In genomic region chrX:46573331-46573895, GRCh38 we compare ENCODE assay signal across 8 cellular contexts. TPM values are rescaled to one million over a fixed set of nuclear protein-coding genes. Genes with fewer than 3 reads are reported as not detected.
DNase-seq lines count a peak whose midpoint lies in the region; ATAC-seq, FAIRE-seq and TF ChIP-seq lines count a peak whose summit lies in the region.

TSS of gene CHST7 (plus strand) at chrX:46573765. CDS start at chrX:46573932, 167 bp downstream.

- H3K27ac ChIP-seq in MM.1S (ENCODE audit: low read length) (peak within 1 kb of the TSS; percentile 88), pancreas (no peak within 1 kb of the TSS)

- H3K4me3 ChIP-seq in MM.1S (ENCODE audit: low read length): peak within 1 kb of the TSS; percentile 69
- H3K4me3 ChIP-seq in pancreas: peak within 1 kb of the TSS; percentile 20 to 54 (median 32)

- H3K9ac ChIP-seq in MM.1S (ENCODE audit: low read length): peak within 1 kb of the TSS; percentile 66

- H3K4me1 Mint-ChIP-seq in activated naive CD8-positive, alpha-beta T cell treated with anti-CD3 and anti-CD28 coated beads, Interleukin-2, amount 50 U/mL, for 24 hours: peaks cover 47% of the 10 kb centered on the region

- peak within 1 kb of the TSS; percentile 89 for H3K27ac Mint-ChIP-seq in activated naive CD8-positive, alpha-beta T cell treated with anti-CD3 and anti-CD28 coated beads, Interleukin-2, amount 50 U/mL, for 24 hours

- H3K9me2 ChIP-seq in MM.1S (replicated peaks; ENCODE audit: insufficient read depth, low read length): no peaks in the 10 kb centered on the region

- H3K27me3 Mint-ChIP-seq in activated naive CD8-positive, alpha-beta T cell treated with anti-CD3 and anti-CD28 coated beads, Interleukin-2, amount 50 U/mL, for 24 hours: peaks cover 8% of the 10 kb centered on the region

- FAIRE-seq in pancreas (lab: Jason Lieb, UNC): no peak

- TF ChIP-seq CTCF in MM.1S (IDR thresholded peaks at IDR 0.05; ENCODE audit: low read length): peak; percentile 29; the same call in 1 of the 2 replicates
- no peak for TF ChIP-seq CTCF in pancreas (IDR thresholded peaks at IDR 0.05)

- H3K36me3 ChIP-seq in MM.1S (replicated peaks; ENCODE audit: insufficient read depth, low read length) (no peaks in the 10 kb centered on the region), pancreas (no peaks in the 10 kb centered on the region)

- DNase-seq in Daoy (ENCODE audit: low read depth): peak; percentile 69
- DNase-seq in GOT3 (lab: John Stamatoyannopoulos, UW): peak; percentile 10
- DNase-seq in MM.1S: peak; percentile 72
- peak; percentile 57 for DNase-seq in activated naive CD8-positive, alpha-beta T cell treated with anti-CD3 and anti-CD28 coated beads, Interleukin-2, amount 50 U/mL, for 24 hours
- peak; percentile 86 for DNase-seq in Right ventricle myocardium inferior (ENCODE audit: missing footprints)
- DNase-seq in pancreas: peak; percentile 10 to 73 (median 44)

- peaks cover 12% of the 10 kb centered on the region for H3K4me1 ChIP-seq in MM.1S (ENCODE audit: low read length)
- no peaks in the 10 kb centered on the region for H3K4me1 ChIP-seq in pancreas

- ATAC-seq in SK-N-SH treated with all-trans-retinoic acid at 6 μM for 48 hours (peak; percentile 90), Right ventricle myocardium inferior (peak; percentile 89), pancreas (peak; percentile 77 to 90 (median 86)), GM19328 (IDR thresholded peaks at IDR 0.05; ENCODE audit: unreplicated experiment) (no peak)
- ATAC-seq in activated naive CD8-positive, alpha-beta T cell treated with anti-CD3 and anti-CD28 coated beads, Interleukin-2, amount 50 U/mL, for 24 hours: peak; percentile 31

- 7 to 30% methylated on average over 25 to 35 of the region's 35 CpGs for WGBS in pancreas, 2 donors

- H3K79me2 ChIP-seq in MM.1S (ENCODE audit: low read length): peaks cover 12% of the 10 kb centered on the region; the same call in 1 of the 2 replicates

- peaks cover 2% of the 10 kb centered on the region for H3K36me3 Mint-ChIP-seq in activated naive CD8-positive, alpha-beta T cell treated with anti-CD3 and anti-CD28 coated beads, Interleukin-2, amount 50 U/mL, for 24 hours (ENCODE audit: low read depth)

- no peaks in the 10 kb centered on the region for H3K9me3 ChIP-seq in MM.1S (replicated peaks; ENCODE audit: insufficient read depth, low read length)
- H3K9me3 ChIP-seq in pancreas: no peaks in the 10 kb centered on the region

- intact Hi-C loops in Right ventricle myocardium inferior (cut with DNase I) (loop anchor here (2.0 kb wide), 1 partner anchor 69 kb away; no protein-coding TSS in a partner anchor), pancreas (cut with DNase I) (no loop called here)

- H3K27me3 ChIP-seq in MM.1S (replicated peaks; ENCODE audit: insufficient read depth, low read length): no peaks in the 10 kb centered on the region
- H3K27me3 ChIP-seq in pancreas: no peaks in the 10 kb centered on the region

- peak within 1 kb of the TSS; percentile 84 for H2AFZ ChIP-seq in MM.1S (ENCODE audit: low read length)

- no peaks in the 10 kb centered on the region for H4K20me1 ChIP-seq in MM.1S (ENCODE audit: insufficient read depth, low read length)

- peak within 1 kb of the TSS; percentile 57 for H3K4me3 Mint-ChIP-seq in activated naive CD8-positive, alpha-beta T cell treated with anti-CD3 and anti-CD28 coated beads, Interleukin-2, amount 50 U/mL, for 24 hours

- H3K4me2 ChIP-seq in MM.1S (ENCODE audit: low read depth, low read length): peak within 1 kb of the TSS; percentile 86

- H3F3A ChIP-seq in MM.1S (ENCODE audit: insufficient read depth, low read length): peaks cover 18% of the 10 kb centered on the region

- H3K9me3 Mint-ChIP-seq in activated naive CD8-positive, alpha-beta T cell treated with anti-CD3 and anti-CD28 coated beads, Interleukin-2, amount 50 U/mL, for 24 hours: no peaks in the 10 kb centered on the region

TF ChIP-seq in SK-N-SH treated with all-trans-retinoic acid at 6 μM for 48 hours, 23 proteins besides CTCF, POLR2A, EP300 and RAD21:
- TF ChIP-seq ZNF8 (CRISPR knock-in tag; IDR thresholded peaks at IDR 0.05): no peak
- no peak for TF ChIP-seq BACH2 (CRISPR knock-in tag; IDR thresholded peaks at IDR 0.05; ENCODE audit: borderline replicate concordance)
- TF ChIP-seq OSR1 (CRISPR knock-in tag; IDR thresholded peaks at IDR 0.05): no peak
- TF ChIP-seq CSRNP3 (CRISPR knock-in tag; IDR thresholded peaks at IDR 0.05): no peak
- TF ChIP-seq TOX (CRISPR knock-in tag; IDR thresholded peaks at IDR 0.05; ENCODE audit: borderline replicate concordance): no peak
- no peak for TF ChIP-seq ZC3H10 (CRISPR knock-in tag; IDR thresholded peaks at IDR 0.05)
- TF ChIP-seq ESRRG (CRISPR knock-in tag; IDR thresholded peaks at IDR 0.05): no peak
- TF ChIP-seq TCF4 (CRISPR knock-in tag; IDR thresholded peaks at IDR 0.05; ENCODE audit: borderline replicate concordance): no peak
- TF ChIP-seq TSHZ2 (CRISPR knock-in tag; IDR thresholded peaks at IDR 0.05): no peak
- no peak for TF ChIP-seq PATZ1 (CRISPR knock-in tag; IDR thresholded peaks at IDR 0.05; ENCODE audit: borderline replicate concordance)
- TF ChIP-seq ARNTL (CRISPR knock-in tag; IDR thresholded peaks at IDR 0.05; ENCODE audit: borderline replicate concordance, low read depth): no peak
- TF ChIP-seq PPARA (CRISPR knock-in tag; IDR thresholded peaks at IDR 0.05; ENCODE audit: borderline replicate concordance): no peak
- no peak for TF ChIP-seq SNAI2 (CRISPR knock-in tag; IDR thresholded peaks at IDR 0.05)

RNA-seq across cellular contexts. Expression of gene CHST7, which starts in this region (rescaled TPM):
- 4.4 and 10.5 TPM in 2 replicates for total RNA-seq in Daoy (2014; rRNA removed; shearing (Covaris generic))
- total RNA-seq in Right ventricle myocardium inferior (15.1 TPM), pancreas (1 to 10 TPM in 4 of 6 donors, under 1 TPM in 2; 0.65 to 2.1 (median 1.1) TPM)
- polyA plus RNA-seq in pancreas: 1 to 10 TPM in 1 of 2 donors, under 1 TPM in 1; 0.72 to 1.5 TPM

Comparison
In these comparisons a context has a peak if more than half of its experiments do, and no peak if none do; other contexts are left out.
1. DNase-seq: peak in every context shown above with its lines; median percentile 86 in Right ventricle myocardium inferior; 72 in MM.1S; 69 in Daoy; 57 in activated naive CD8-positive, alpha-beta T cell treated with anti-CD3 and anti-CD28 coated beads, Interleukin-2, amount 50 U/mL, for 24 hours; 44 in pancreas; 10 in GOT3.